5 cellular contexts compared by ENCODE assay signal in genomic region chr4:155241225-155241624, GRCh38.
A peak's percentile ranks its signal among the peaks of the same experiment; 100 is the strongest.
TF ChIP-seq lines count a peak whose summit lies in the region.

No MANE protein-coding gene starts in this region.

TF ChIP-seq in SK-N-SH treated with all-trans-retinoic acid at 6 μM for 48 hours, 23 proteins besides CTCF, POLR2A, EP300 and RAD21:
- TF ChIP-seq GLIS3 (CRISPR knock-in tag; IDR thresholded peaks at IDR 0.05) (no peak), TCF4 (CRISPR knock-in tag; IDR thresholded peaks at IDR 0.05; ENCODE audit: borderline replicate concordance) (no peak), ZC3H10 (CRISPR knock-in tag; IDR thresholded peaks at IDR 0.05) (no peak), CREB5 (CRISPR knock-in tag; IDR thresholded peaks at IDR 0.05; ENCODE audit: low read depth) (no peak), POU6F1 (CRISPR knock-in tag; IDR thresholded peaks at IDR 0.05; ENCODE audit: borderline replicate concordance, low read depth) (no peak), SNAI2 (CRISPR knock-in tag; IDR thresholded peaks at IDR 0.05) (no peak), ZNF8 (CRISPR knock-in tag; IDR thresholded peaks at IDR 0.05) (no peak), OSR1 (CRISPR knock-in tag; IDR thresholded peaks at IDR 0.05) (no peak), ZFP30 (CRISPR knock-in tag; IDR thresholded peaks at IDR 0.05) (peak; percentile 87)

TF ChIP-seq in SK-N-SH, 30 proteins besides CTCF, POLR2A, EP300 and RAD21:
- TF ChIP-seq ELF1 (IDR thresholded peaks at IDR 0.05) (no peak), RCOR1 (IDR thresholded peaks at IDR 0.05; ENCODE audit: low read length) (no peak), YY1 (IDR thresholded peaks at IDR 0.05; ENCODE audit: low read depth) (no peak), EZH2phosphoT487 (IDR thresholded peaks at IDR 0.05; ENCODE audit: borderline replicate concordance, low read depth) (no peak), ZBTB33 (IDR thresholded peaks at IDR 0.05; ENCODE audit: borderline replicate concordance, low read depth) (no peak), USF2 (IDR thresholded peaks at IDR 0.05; ENCODE audit: borderline replicate concordance, low read depth, low read length) (no peak)
TF ChIP-seq in SK-N-SH: peak in this region for 0.

TF ChIP-seq in A549, 52 proteins besides CTCF, POLR2A, EP300 and RAD21:
- TF ChIP-seq ELK1 (IDR thresholded peaks at IDR 0.05; ENCODE audit: low read depth, low read length) (no peak), MAFK (IDR thresholded peaks at IDR 0.05; ENCODE audit: partially characterized antibody) (peak; percentile 74)

TF ChIP-seq in K562, 482 proteins besides CTCF, POLR2A, EP300 and RAD21:
- TF ChIP-seq MAFF (IDR thresholded peaks at IDR 0.05; ENCODE audit: low read length) (peak; percentile 62; the same call in 1 of the 2 replicates), CBX8 (IDR thresholded peaks at IDR 0.05; ENCODE audit: borderline replicate concordance, extremely low read depth, low read depth, low read length, poor library complexity, severe bottlenecking) (no peak), MAFK (IDR thresholded peaks at IDR 0.05; ENCODE audit: low read length) (peak; percentile 63), BRCA1 (IDR thresholded peaks at IDR 0.05) (no peak), BRCA1 (CRISPR knock-in tag; IDR thresholded peaks at IDR 0.05) (no peak), ZNF398 (CRISPR knock-in tag; IDR thresholded peaks at IDR 0.05) (no peak), ZNF316 (IDR thresholded peaks at IDR 0.05) (peak; percentile 92), ZBTB34 (CRISPR knock-in tag; IDR thresholded peaks at IDR 0.05) (no peak), PHTF2 (CRISPR knock-in tag; IDR thresholded peaks at IDR 0.05) (no peak), C11orf30 (IDR thresholded peaks at IDR 0.05; ENCODE audit: low read depth) (peak; percentile 81), MAFG (tag; conservative IDR thresholded peaks at IDR 0.05) (peak; percentile 79)

TF ChIP-seq in H1, 55 proteins besides CTCF, POLR2A, EP300 and RAD21:
- peak; percentile 52; the same call in 1 of the 2 replicates for TF ChIP-seq MAFK (IDR thresholded peaks at IDR 0.05; ENCODE audit: low read depth, low read length)
- TF ChIP-seq SIX5 (IDR thresholded peaks at IDR 0.05; ENCODE audit: low read depth, low read length) = no peak
